Comparison of ENCODE assay signal across 35 cellular contexts in the genomic region with DNA sequence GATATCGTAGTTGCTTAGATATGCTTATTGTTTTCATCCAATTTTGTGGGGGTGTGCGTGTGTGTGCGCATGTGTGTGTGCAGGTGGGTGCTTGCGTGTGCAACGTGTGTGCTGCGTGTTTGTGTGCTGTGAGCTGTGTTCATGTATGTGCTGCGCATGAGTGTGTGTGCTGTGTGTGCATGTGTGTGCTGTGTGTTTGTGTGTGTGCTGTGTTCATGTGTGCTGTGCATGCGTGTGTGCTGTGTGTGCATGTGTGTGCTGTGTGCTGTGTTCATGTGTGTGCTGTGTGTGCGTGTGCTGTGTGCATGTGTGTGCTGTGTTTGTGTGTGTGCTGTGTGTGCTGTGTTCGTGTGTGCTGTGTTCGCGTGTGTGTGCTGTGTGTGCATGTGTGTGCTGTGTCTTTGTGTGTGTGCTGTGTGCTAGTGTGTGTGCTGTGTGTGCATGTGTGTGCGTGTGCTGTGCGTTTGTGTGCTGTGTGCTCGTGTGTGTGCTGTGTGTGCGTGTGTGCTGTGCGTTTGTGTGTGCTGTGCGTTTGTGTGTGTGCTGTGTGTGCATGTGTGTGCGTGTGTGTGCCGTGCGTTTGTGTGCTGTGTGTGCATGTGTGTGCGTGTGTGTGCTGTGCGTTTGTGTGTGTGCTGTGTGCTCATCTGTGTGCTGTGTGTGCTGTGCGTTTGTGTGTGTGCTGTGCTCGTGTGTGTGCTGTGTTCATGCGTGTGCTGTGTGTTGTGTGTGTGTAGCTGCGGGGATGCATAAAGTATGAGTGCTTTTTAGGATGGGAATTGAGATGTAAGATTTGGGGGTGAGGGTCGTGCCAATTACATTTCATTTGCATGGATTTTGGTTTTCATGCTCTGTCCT. TPM values are rescaled to one million over a fixed set of nuclear protein-coding genes. Genes with fewer than 3 reads are reported as not detected.
DNase-seq lines count a peak whose midpoint lies in the region; ATAC-seq, FAIRE-seq and TF ChIP-seq lines count a peak whose summit lies in the region.
"Had no signal": no experiment of that assay in that cellular context is flagged by ENCODE, and none has a peak within 500 bp of the region (broad histone marks: within the 10 kb centered on the region; RNA-seq: fewer than 3 reads in every experiment).

No MANE protein-coding gene starts in this region.

- H3K9ac ChIP-seq in HepG2 (ENCODE audit: insufficient read depth, low read depth, low read length): no peak overlapping the region
- no peak overlapping the region for H3K9ac ChIP-seq in neural progenitor cell

- H3K27me3 ChIP-seq in HepG2 (ENCODE audit: control insufficient read depth in 1 of 2, insufficient read depth in 2 of 2, low read length in 2 of 2) (no peaks in the 10 kb centered on the region), right lobe of liver (no peaks in the 10 kb centered on the region), neural progenitor cell (peaks cover 49% of the 10 kb centered on the region)
- H3K27me3 ChIP-seq: SJCRH30, vagina had no signal

- peaks cover 3% of the 10 kb centered on the region for H3K36me3 Mint-ChIP-seq in chondrocyte (ENCODE audit: low read depth)
- H3K36me3 Mint-ChIP-seq in neural progenitor cell: no peaks in the 10 kb centered on the region
- H3K36me3 Mint-ChIP-seq: activated naive CD8-positive, alpha-beta T cell; immature natural killer cell had no signal

- H3K4me2 ChIP-seq in HepG2 (ENCODE audit: low read depth, low read length) (no peak overlapping the region), neural progenitor cell (no peak overlapping the region)
- H3K4me2 ChIP-seq: A549, smooth muscle cell had no signal

- H3K79me2 ChIP-seq in HepG2 (ENCODE audit: insufficient read depth, low read length): peaks cover 6% of the 10 kb centered on the region
- no peaks in the 10 kb centered on the region for H3K79me2 ChIP-seq in neural progenitor cell (ENCODE audit: low read depth)

- H3K9me3 Mint-ChIP-seq in chondrocyte (ENCODE audit: low read depth): no peaks in the 10 kb centered on the region
- peaks cover 3% of the 10 kb centered on the region for H3K9me3 Mint-ChIP-seq in neural progenitor cell
- H3K9me3 Mint-ChIP-seq: activated T-helper 17 cell treated with anti-CD3 and anti-CD28 coated beads, Interleukin-2, amount 50 U/mL, for 72 hours had no signal

- no peak overlapping the region for H3K27ac Mint-ChIP-seq in chondrocyte (ENCODE audit: unreplicated experiment)
- H3K27ac Mint-ChIP-seq in neural progenitor cell: peak overlapping the region; percentile 40
- H3K27ac Mint-ChIP-seq: activated naive CD8-positive, alpha-beta T cell; activated T-helper 17 cell treated with anti-CD3 and anti-CD28 coated beads, Interleukin-2, amount 50 U/mL, for 72 hours; immature natural killer cell; stimulated activated naive CD8-positive, alpha-beta T cell treated with anti-CD3 and anti-CD28 coated beads, Interleukin-15, amount 100 ng/mL, for 72 hours had no signal

- TF ChIP-seq EP300 in HepG2 (IDR thresholded peaks at IDR 0.05; ENCODE audit: low read depth in 2 of 2, low read length in 2 of 2): no peak
- TF ChIP-seq EP300 in HepG2 (CRISPR knock-in tag; IDR thresholded peaks at IDR 0.05; ENCODE audit: borderline replicate concordance): no peak

- TF ChIP-seq POLR2A in HepG2 (IDR thresholded peaks at IDR 0.05; ENCODE audit: insufficient read depth in 1 of 2, low read depth in 2 of 2, low read length in 2 of 2) (no peak; a peak in 1 of 4 replicates), right lobe of liver (IDR thresholded peaks at IDR 0.05) (no peak)

- DNase-seq in HepG2 (ENCODE audit: low spot score) (no peak), right lobe of liver (no peak), chondrocyte (ENCODE audit: low spot score) (peak; percentile 30), neural progenitor cell (ENCODE audit: low spot score) (no peak), urothelium cell line (ENCODE audit: low spot score) (no peak), DMS 273 treated with DMSO at 0.1 percent for 48 hours (lab: John Stamatoyannopoulos, UW) (no peak), GM19240 (ENCODE audit: insufficient read length, low spot score) (no peak)
- DNase-seq: activated CD4-positive, alpha-beta T cell treated with anti-CD3 and anti-CD28 coated beads for 4 hours; anterior cingulate cortex; Calu3; effector CD8-positive, alpha-beta T cell; immature natural killer cell; Karpas-422; NCI-H1417 treated with DMSO at 0.1 percent for 48 hours; NCI-H446; NCI-H774; nucleus accumbens; SJCRH30; stimulated activated naive CD8-positive, alpha-beta T cell treated with anti-CD3 and anti-CD28 coated beads, Interleukin-15, amount 100 ng/mL, for 72 hours; SW 1271 had no signal

- H3K4me1 ChIP-seq in HepG2 (ENCODE audit: insufficient read depth, low read length): peaks cover 28% of the 10 kb centered on the region
- peaks cover 0 to 26% (median 4%) of the 10 kb centered on the region in 4 donors for H3K4me1 ChIP-seq in right lobe of liver
- H3K4me1 ChIP-seq in neural progenitor cell: no peaks in the 10 kb centered on the region
- H3K4me1 ChIP-seq: A549, HAP-1, vagina had no signal

- TF ChIP-seq CTCF in HepG2 (CRISPR knock-in tag; IDR thresholded peaks at IDR 0.05) (no peak), right lobe of liver (IDR thresholded peaks at IDR 0.05) (no peak), chondrocyte (IDR thresholded peaks at IDR 0.05) (no peak), neural progenitor cell (IDR thresholded peaks at IDR 0.05) (no peak)

- FAIRE-seq in HepG2 (lab: Jason Lieb, UNC) (peak; percentile 64), urothelium cell line (lab: Jason Lieb, UNC) (peak; percentile 97)
- FAIRE-seq: A549, colon, GM18507 had no signal

- no peaks in the 10 kb centered on the region for H3K9me3 ChIP-seq in HepG2 (ENCODE audit: low read length)
- no peaks in the 10 kb centered on the region for H3K9me3 ChIP-seq in right lobe of liver
- no peaks in the 10 kb centered on the region for H3K9me3 ChIP-seq in neural progenitor cell (ENCODE audit: low read depth)
- H3K9me3 ChIP-seq: A549, HAP-1, SJCRH30, thoracic aorta, vagina had no signal

- intact Hi-C loops in HepG2 (cut with micrococcal nuclease; ENCODE audit: unreplicated experiment) (no loop called here), right lobe of liver (cut with DNase I) (no loop called here)

- CTCF ChIA-PET in HepG2 (lab: Yijun Ruan, JAX; ENCODE audit: low intra/inter-chr PET ratio, low total read pairs): no interaction called here

- POLR2A ChIA-PET in HepG2 (lab: Yijun Ruan, JAX): no interaction called here

- in situ Hi-C loops in HepG2 (cut with HindIII; ENCODE audit: extremely low pct_ligation_motif_present, low pct_unique_long_range_greater_than_20kb): no loop called here

- H3K4me3 ChIP-seq in HepG2 (replicated peaks in 1 of 3; ENCODE audit: insufficient read depth in 1 of 3, low read depth in 2 of 3, low read length in 3 of 3): no peak overlapping the region
- H3K4me3 ChIP-seq in right lobe of liver: no peak overlapping the region
- H3K4me3 ChIP-seq in neural progenitor cell: no peak overlapping the region
- H3K4me3 ChIP-seq: A549, HAP-1, SJCRH30, smooth muscle cell, thoracic aorta, vagina had no signal

- peaks cover 4% of the 10 kb centered on the region for H3K4me1 Mint-ChIP-seq in chondrocyte (ENCODE audit: low read depth)
- peaks cover 18% of the 10 kb centered on the region for H3K4me1 Mint-ChIP-seq in neural progenitor cell
- H3K4me1 Mint-ChIP-seq: immature natural killer cell had no signal

- peaks cover 60% of the 10 kb centered on the region for H4K20me1 ChIP-seq in HepG2 (ENCODE audit: insufficient read depth, low read length)
- H4K20me1 ChIP-seq in neural progenitor cell (ENCODE audit: low read depth): no peaks in the 10 kb centered on the region

- H3K36me3 ChIP-seq in HepG2 (replicated peaks in 1 of 2; ENCODE audit: control insufficient read depth in 1 of 2, insufficient read depth in 2 of 2, low read length in 2 of 2): peaks cover 24 to 47% of the 10 kb centered on the region in 2 experiments; a peak in 4 of 5 replicates
- peaks cover 0 to 31% (median 14%) of the 10 kb centered on the region in 4 donors for H3K36me3 ChIP-seq in right lobe of liver
- H3K36me3 ChIP-seq in neural progenitor cell: no peaks in the 10 kb centered on the region
- H3K36me3 ChIP-seq: HAP-1, thoracic aorta, vagina had no signal

- H3K4me3 Mint-ChIP-seq in chondrocyte (ENCODE audit: unreplicated experiment): no peak overlapping the region
- H3K4me3 Mint-ChIP-seq in neural progenitor cell: peak overlapping the region; percentile 36
- H3K4me3 Mint-ChIP-seq: activated naive CD8-positive, alpha-beta T cell; activated T-helper 17 cell treated with anti-CD3 and anti-CD28 coated beads, Interleukin-2, amount 50 U/mL, for 72 hours; stimulated activated naive CD8-positive, alpha-beta T cell treated with anti-CD3 and anti-CD28 coated beads, Interleukin-15, amount 100 ng/mL, for 72 hours had no signal

- H2AFZ ChIP-seq in HepG2 (ENCODE audit: low read length) (no peak overlapping the region), neural progenitor cell (replicated peaks) (no peak overlapping the region)

- BruUV-seq in HepG2 (replicated peaks; lab: Mats Ljungman, UMichigan): TSS peak; percentile 67

- no peak for TF ChIP-seq RAD21 in HepG2 (CRISPR knock-in tag; IDR thresholded peaks at IDR 0.05)

- H3K27me3 Mint-ChIP-seq in chondrocyte (ENCODE audit: low read depth) (peaks cover 33% of the 10 kb centered on the region), neural progenitor cell (ENCODE audit: insufficient read depth, low read depth) (peaks cover 39% of the 10 kb centered on the region)

- no peaks in the 10 kb centered on the region for H3F3A ChIP-seq in neural progenitor cell (ENCODE audit: low read depth)

- ATAC-seq in HepG2 (no peak), right lobe of liver (no peak), GM21515 (IDR thresholded peaks at IDR 0.05; ENCODE audit: unreplicated experiment) (no peak)
- ATAC-seq: A549; activated T-helper 17 cell treated with anti-CD3 and anti-CD28 coated beads, Interleukin-2, amount 50 U/mL, for 72 hours; stimulated activated naive CD8-positive, alpha-beta T cell treated with anti-CD3 and anti-CD28 coated beads, Interleukin-15, amount 100 ng/mL, for 72 hours had no signal

- WGBS in HepG2 (ENCODE audit: low lambda C conversion rate): 90% methylated on average over 28 of the region's 28 CpGs
- 79% methylated on average over 28 of the region's 28 CpGs for WGBS in right lobe of liver (ENCODE audit: insufficient coverage, low coverage, low lambda C conversion rate, missing lambda C conversion rate)

- peak overlapping the region; percentile 21 for H3K27ac ChIP-seq in HepG2 (ENCODE audit: extremely low read length, insufficient read depth, low read length)
- H3K27ac ChIP-seq in right lobe of liver: no peak overlapping the region
- no peak overlapping the region for H3K27ac ChIP-seq in neural progenitor cell
- H3K27ac ChIP-seq: A549, HL-60, SJCRH30, thoracic aorta, vagina, VCaP had no signal

RNA-seq across cellular contexts. Expression of gene IGF2, which starts 7.6 kb away (rescaled TPM):
- total RNA-seq in HepG2 (2016; rRNA removed; fragmentation: Illumina TruSeq; extraction: Trizol) (79.1 and 138 TPM in 2 replicates), right lobe of liver (100 to 1,000 TPM in 5 of 6 experiments, 10 to 100 TPM in 1; 86.6 to 289 (median 177) TPM), chondrocyte (107 to 716 TPM (median 110 TPM) in 3 replicates), neural progenitor cell (ENCODE audit: low replicate concordance) (0.45 and 3.3 TPM in 2 replicates)
- total RNA-seq in HepG2 (2016; cell fraction: cytosol; rRNA removed; fragmentation: Illumina TruSeq; extraction: Trizol; ENCODE audit: low read depth): 150 and 154 TPM in 2 replicates
- 71.0 and 125 TPM in 2 replicates for total RNA-seq in HepG2 (2016; cell fraction: insoluble cytoplasmic fraction; rRNA removed; fragmentation: Illumina TruSeq; extraction: Trizol)
- 362 and 363 TPM in 2 replicates for total RNA-seq in HepG2 (2016; cell fraction: membrane; rRNA removed; fragmentation: Illumina TruSeq; extraction: Trizol)
- total RNA-seq in HepG2 (2016; cell fraction: nucleus; rRNA removed; fragmentation: Illumina TruSeq; extraction: Trizol): 89.6 and 109 TPM in 2 replicates
- 254 and 379 TPM in 2 replicates for polyA plus RNA-seq in HepG2 (2011; rRNA removed)
- polyA plus RNA-seq in HepG2 (2011; cell fraction: cytosol; rRNA removed): 454 and 616 TPM in 2 replicates
- 839 and 1,149 TPM in 2 replicates for polyA plus RNA-seq in HepG2 (2011; cell fraction: nucleus; rRNA removed)
- polyA plus RNA-seq in HepG2 (2012): 4,210 and 4,559 TPM in 2 replicates
- polyA plus RNA-seq in HepG2 (2016; cell fraction: cytosol; fragmentation: Illumina TruSeq; extraction: Trizol; ENCODE audit: low read depth): 341 and 387 TPM in 2 replicates
- 1,191 and 1,950 TPM in 2 replicates for polyA plus RNA-seq in HepG2 (2016; cell fraction: insoluble cytoplasmic fraction; fragmentation: Illumina TruSeq; extraction: Trizol; ENCODE audit: low read depth)
- 1,798 and 2,413 TPM in 2 replicates for polyA plus RNA-seq in HepG2 (2016; cell fraction: membrane; fragmentation: Illumina TruSeq; extraction: Trizol; ENCODE audit: low read depth)
- 949 and 1,082 TPM in 2 replicates for polyA plus RNA-seq in HepG2 (2016; cell fraction: nucleus; fragmentation: Illumina TruSeq; extraction: Trizol; ENCODE audit: insufficient read depth, low read depth)
- polyA minus RNA-seq in HepG2 (2011; rRNA and poly(A)+ RNA removed; ENCODE audit: low replicate concordance): 0.19 and 781 TPM in 2 replicates
- 811 and 1,353 TPM in 2 replicates for polyA minus RNA-seq in HepG2 (2011; cell fraction: cytosol; rRNA and poly(A)+ RNA removed)
- 170 and 248 TPM in 2 replicates for polyA minus RNA-seq in HepG2 (2011; cell fraction: nucleus; rRNA and poly(A)+ RNA removed)
- total RNA-seq: RPMI7951 had no signal
- polyA plus RNA-seq: immature natural killer cell had no signal

RNA-seq across cellular contexts. Expression of gene INS, which starts 29.4 kb away (rescaled TPM):
- total RNA-seq in HepG2 (2016; rRNA removed; fragmentation: Illumina TruSeq; extraction: Trizol): not detected in 2 replicates
- total RNA-seq in HepG2 (2016; cell fraction: cytosol; rRNA removed; fragmentation: Illumina TruSeq; extraction: Trizol; ENCODE audit: low read depth): not detected in 2 replicates
- not detected in 2 replicates for total RNA-seq in HepG2 (2016; cell fraction: insoluble cytoplasmic fraction; rRNA removed; fragmentation: Illumina TruSeq; extraction: Trizol)
- not detected in 2 replicates for total RNA-seq in HepG2 (2016; cell fraction: membrane; rRNA removed; fragmentation: Illumina TruSeq; extraction: Trizol)
- total RNA-seq in HepG2 (2016; cell fraction: nucleus; rRNA removed; fragmentation: Illumina TruSeq; extraction: Trizol): not detected in 2 replicates
- polyA plus RNA-seq in HepG2 (2011; rRNA removed): not detected in 2 replicates
- not detected in 2 replicates for polyA plus RNA-seq in HepG2 (2011; cell fraction: cytosol; rRNA removed)
- polyA plus RNA-seq in HepG2 (2011; cell fraction: nucleus; rRNA removed): not detected in 2 replicates
- polyA plus RNA-seq in HepG2 (2012): not detected in 2 replicates
- polyA plus RNA-seq in HepG2 (2016; cell fraction: cytosol; fragmentation: Illumina TruSeq; extraction: Trizol; ENCODE audit: low read depth): not detected in 2 replicates
- not detected in 2 replicates for polyA plus RNA-seq in HepG2 (2016; cell fraction: insoluble cytoplasmic fraction; fragmentation: Illumina TruSeq; extraction: Trizol; ENCODE audit: low read depth)
- polyA plus RNA-seq in HepG2 (2016; cell fraction: membrane; fragmentation: Illumina TruSeq; extraction: Trizol; ENCODE audit: low read depth): not detected in 2 replicates
- polyA plus RNA-seq in HepG2 (2016; cell fraction: nucleus; fragmentation: Illumina TruSeq; extraction: Trizol; ENCODE audit: insufficient read depth, low read depth): not detected in 2 replicates
- polyA minus RNA-seq in HepG2 (2011; rRNA and poly(A)+ RNA removed; ENCODE audit: low replicate concordance): not detected in 2 replicates
- not detected in 2 replicates for polyA minus RNA-seq in HepG2 (2011; cell fraction: cytosol; rRNA and poly(A)+ RNA removed)
- not detected in 2 replicates for polyA minus RNA-seq in HepG2 (2011; cell fraction: nucleus; rRNA and poly(A)+ RNA removed)
- not detected for total RNA-seq in right lobe of liver
- total RNA-seq in chondrocyte: not detected in 3 replicates
- not detected in 2 replicates for total RNA-seq in neural progenitor cell (ENCODE audit: low replicate concordance)
- total RNA-seq: activated T-helper 17 cell treated with anti-CD3 and anti-CD28 coated beads, Interleukin-2, amount 50 U/mL, for 72 hours; Calu3; epithelial cell of proximal tubule; glomerular endothelial cell; RPMI7951; SJCRH30; smooth muscle cell; thoracic aorta; vagina had no signal
- polyA plus RNA-seq: A549, immature natural killer cell, smooth muscle cell had no signal

RNA-seq across cellular contexts. Expression of gene TH, which starts 40.0 kb away (rescaled TPM):
- not detected in 2 replicates for total RNA-seq in HepG2 (2016; rRNA removed; fragmentation: Illumina TruSeq; extraction: Trizol)
- total RNA-seq in HepG2 (2016; cell fraction: cytosol; rRNA removed; fragmentation: Illumina TruSeq; extraction: Trizol; ENCODE audit: low read depth): not detected in 2 replicates
- total RNA-seq in HepG2 (2016; cell fraction: insoluble cytoplasmic fraction; rRNA removed; fragmentation: Illumina TruSeq; extraction: Trizol): not detected in 2 replicates
- not detected in 2 replicates for total RNA-seq in HepG2 (2016; cell fraction: membrane; rRNA removed; fragmentation: Illumina TruSeq; extraction: Trizol)
- not detected in 2 replicates for total RNA-seq in HepG2 (2016; cell fraction: nucleus; rRNA removed; fragmentation: Illumina TruSeq; extraction: Trizol)
- polyA plus RNA-seq in HepG2 (2011; rRNA removed): 0.36 and 0.42 TPM in 2 replicates
- polyA plus RNA-seq in HepG2 (2011; cell fraction: cytosol; rRNA removed): 0.08 and 0.15 TPM in 2 replicates
- polyA plus RNA-seq in HepG2 (2011; cell fraction: nucleus; rRNA removed): 3.1 and 4.3 TPM in 2 replicates
- not detected in 2 replicates for polyA plus RNA-seq in HepG2 (2012)
- polyA plus RNA-seq in HepG2 (2016; cell fraction: cytosol; fragmentation: Illumina TruSeq; extraction: Trizol; ENCODE audit: low read depth): not detected in 2 replicates
- polyA plus RNA-seq in HepG2 (2016; cell fraction: insoluble cytoplasmic fraction; fragmentation: Illumina TruSeq; extraction: Trizol; ENCODE audit: low read depth): not detected in 2 replicates
- not detected in 2 replicates for polyA plus RNA-seq in HepG2 (2016; cell fraction: membrane; fragmentation: Illumina TruSeq; extraction: Trizol; ENCODE audit: low read depth)
- not detected in 2 replicates for polyA plus RNA-seq in HepG2 (2016; cell fraction: nucleus; fragmentation: Illumina TruSeq; extraction: Trizol; ENCODE audit: insufficient read depth, low read depth)
- not detected in 2 replicates for polyA minus RNA-seq in HepG2 (2011; rRNA and poly(A)+ RNA removed; ENCODE audit: low replicate concordance)
- polyA minus RNA-seq in HepG2 (2011; cell fraction: cytosol; rRNA and poly(A)+ RNA removed): not detected in 2 replicates
- polyA minus RNA-seq in HepG2 (2011; cell fraction: nucleus; rRNA and poly(A)+ RNA removed): not detected in 2 replicates
- under 1 TPM in 2 of 6 experiments, not detected in 4; 0.51 to 0.64 TPM for total RNA-seq in right lobe of liver
- total RNA-seq in chondrocyte: not detected in 3 replicates
- 2.0 and 6.2 TPM in 2 replicates for total RNA-seq in neural progenitor cell (ENCODE audit: low replicate concordance)
- total RNA-seq: activated T-helper 17 cell treated with anti-CD3 and anti-CD28 coated beads, Interleukin-2, amount 50 U/mL, for 72 hours; Calu3; SJCRH30; smooth muscle cell; thoracic aorta had no signal
- polyA plus RNA-seq: A549, immature natural killer cell, smooth muscle cell had no signal

Comparison
In these comparisons a context has a peak if more than half of its experiments do, and no peak if none do; other contexts are left out.
1. RNA of gene IGF2, which starts 7.6 kb away (total RNA-seq): 86.6 to 289 TPM in right lobe of liver, 107 to 716 TPM in chondrocyte and 71.0 to 363 TPM in HepG2; 0.45 to 3.3 TPM in neural progenitor cell; every median in the first group is over 10 times any median in the second.